ENCODE assay signal across 3 cellular contexts in genomic region chr10:104174136-104174535, GRCh38. TPM values are rescaled to one million over a fixed set of nuclear protein-coding genes. Genes with fewer than 3 reads are reported as not detected.
"Had no signal": no experiment of that assay in that cellular context is flagged by ENCODE, and none has a peak within 500 bp of the region (broad histone marks: within the 10 kb centered on the region; RNA-seq: fewer than 3 reads in every experiment).

No MANE protein-coding gene starts in this region.

RNA-seq across cellular contexts. Expression of gene CFAP43, which starts 58.0 kb away (rescaled TPM):
- total RNA-seq: activated naive CD4-positive, alpha-beta T cell treated with anti-CD3 and anti-CD28 coated beads for 36 hours; activated naive CD8-positive, alpha-beta T cell treated with anti-CD3 and anti-CD28 coated beads for 36 hours; activated T-helper 1 cell treated with anti-CD3 and anti-CD28 coated beads, Interleukin-12 subunit alpha, Interleukin-12 subunit beta, Interleukin-2, Interleukin-4 antibody, amounts not matched to agents 30 ng/mL and 10 ng/mL and 1 ng/mL, durations not matched to agents 14 hours and 24 hours and 36 hours had no signal
